ENCODE assay signal across 9 cellular contexts in genomic region chr19:3785464-3785937, GRCh38. TPM values are rescaled to one million over a fixed set of nuclear protein-coding genes. Genes with fewer than 3 reads are reported as not detected.
DNase-seq lines count a peak whose midpoint lies in the region; ATAC-seq, FAIRE-seq and TF ChIP-seq lines count a peak whose summit lies in the region.
"Had no signal": no experiment of that assay in that cellular context is flagged by ENCODE, and none has a peak within 500 bp of the region (broad histone marks: within the 10 kb centered on the region; RNA-seq: fewer than 3 reads in every experiment).

No MANE protein-coding gene starts in this region.

- intact Hi-C loops in CD14-positive monocyte (cut with micrococcal nuclease) = no loop called here
- intact Hi-C loops in dendritic cell treated with granulocyte-macrophage colony-stimulating factor and Interleukin-4, amounts not matched to agents 40 ng/mL and 50 ng/mL, for 4 days (cut with micrococcal nuclease) = no loop called here
- intact Hi-C loops in pancreas (cut with DNase I) = no loop called here

- FAIRE-seq in pancreas (lab: Jason Lieb, UNC) = no peak

- peaks cover 1 to 7% of the 10 kb centered on the region in 2 donors for H3K36me3 Mint-ChIP-seq in CD14-positive monocyte
- peaks cover 43% of the 10 kb centered on the region for H3K36me3 Mint-ChIP-seq in dendritic cell treated with granulocyte-macrophage colony-stimulating factor and Interleukin-4, amounts not matched to agents 40 ng/mL and 50 ng/mL, for 4 days (ENCODE audit: low read depth)

- peaks cover 9% of the 10 kb centered on the region for H3K4me1 Mint-ChIP-seq in CD14-positive monocyte
- peaks cover 13% of the 10 kb centered on the region for H3K4me1 Mint-ChIP-seq in dendritic cell treated with granulocyte-macrophage colony-stimulating factor and Interleukin-4, amounts not matched to agents 40 ng/mL and 50 ng/mL, for 4 days (ENCODE audit: low read depth)
- H3K4me1 Mint-ChIP-seq: neural crest cell had no signal

- peaks cover 19 to 32% (median 24%) of the 10 kb centered on the region in 7 donors for H3K9me3 Mint-ChIP-seq in CD14-positive monocyte
- peaks cover 22% of the 10 kb centered on the region for H3K9me3 Mint-ChIP-seq in dendritic cell treated with granulocyte-macrophage colony-stimulating factor and Interleukin-4, amounts not matched to agents 40 ng/mL and 50 ng/mL, for 4 days

- WGBS in pancreas, 2 donors = 0 to 1% methylated on average over 43 to 47 of the region's 47 CpGs

- H3K27me3 ChIP-seq in pancreas = no peaks in the 10 kb centered on the region

- ATAC-seq in pancreas = peak in 3 of 4 donors; percentile 17 to 52 (median 25)
- ATAC-seq in HG02588 (IDR thresholded peaks at IDR 0.05; ENCODE audit: unreplicated experiment) = no peak

- peak overlapping the region; percentile 34 to 78 for H3K4me3 Mint-ChIP-seq in CD14-positive monocyte
- H3K4me3 Mint-ChIP-seq in dendritic cell treated with granulocyte-macrophage colony-stimulating factor and Interleukin-4, amounts not matched to agents 40 ng/mL and 50 ng/mL, for 4 days = peak overlapping the region; percentile 82
- H3K4me3 Mint-ChIP-seq: neural crest cell had no signal

- H3K9me3 ChIP-seq in pancreas = peaks cover 0 to 4% (median 0%) of the 10 kb centered on the region in 4 donors

- H3K4me1 ChIP-seq in pancreas = no peaks in the 10 kb centered on the region

- peak overlapping the region in 2 of 4 donors; percentile 5 to 38 for H3K4me3 ChIP-seq in pancreas

- no peak overlapping the region for H3K27ac ChIP-seq in pancreas

- no peak overlapping the region for H3K27ac Mint-ChIP-seq in CD14-positive monocyte
- H3K27ac Mint-ChIP-seq in dendritic cell treated with granulocyte-macrophage colony-stimulating factor and Interleukin-4, amounts not matched to agents 40 ng/mL and 50 ng/mL, for 4 days = peak overlapping the region; percentile 73

- TF ChIP-seq CTCF in CD14-positive monocyte (IDR thresholded peaks at IDR 0.05) = no peak
- TF ChIP-seq CTCF in pancreas (IDR thresholded peaks at IDR 0.05) = no peak

- DNase-seq in CD14-positive monocyte (ENCODE audit: low spot score) = no peak
- DNase-seq in NCI-H69 (lab: John Stamatoyannopoulos, UW) = peak; percentile 66
- DNase-seq in pancreas = no peak
- no peak for DNase-seq in hippocampal formation (lab: John Stamatoyannopoulos, UW)
- DNase-seq in ecto neural progenitor cell (ENCODE audit: low spot score) = no peak
- DNase-seq in kidney glomerular epithelial cell (lab: John Stamatoyannopoulos, UW) = no peak

- H3K36me3 ChIP-seq in pancreas = no peaks in the 10 kb centered on the region

- H3K27me3 Mint-ChIP-seq in CD14-positive monocyte (ENCODE audit: low read depth in 3 of 3) = peaks cover 16 to 32% (median 17%) of the 10 kb centered on the region in 3 donors
- peaks cover 26% of the 10 kb centered on the region for H3K27me3 Mint-ChIP-seq in dendritic cell treated with granulocyte-macrophage colony-stimulating factor and Interleukin-4, amounts not matched to agents 40 ng/mL and 50 ng/mL, for 4 days

RNA-seq across cellular contexts. Expression of gene MATK, which starts 0.7 kb away (rescaled TPM):
- polyA plus RNA-seq in CD14-positive monocyte = under 1 TPM; 0.20 to 0.44 TPM
- 1 to 10 TPM in 2 of 6 donors, under 1 TPM in 2, not detected in 2; 0.69 to 3.9 (median 1.5) TPM for total RNA-seq in pancreas
- polyA plus RNA-seq in pancreas = 1 to 10 TPM; 1.6 to 1.8 TPM
- total RNA-seq: neural crest cell had no signal

RNA-seq across cellular contexts. Expression of gene RAX2, which starts 13.5 kb away (rescaled TPM):
- polyA plus RNA-seq in CD14-positive monocyte (not detected), pancreas (not detected)
- not detected for total RNA-seq in pancreas
- total RNA-seq: neural crest cell had no signal

RNA-seq across cellular contexts. Expression of gene MRPL54, which starts 23.0 kb away (rescaled TPM):
- polyA plus RNA-seq in CD14-positive monocyte (100 to 1,000 TPM; 115 to 133 TPM), pancreas (100 to 1,000 TPM in 1 of 2 donors, 10 to 100 TPM in 1; 95.8 to 104 TPM)
- total RNA-seq in pancreas = 10 to 100 TPM; 30.0 to 46.3 (median 36.5) TPM

RNA-seq across cellular contexts. Expression of gene APBA3, which starts 24.0 kb away (rescaled TPM):
- polyA plus RNA-seq in CD14-positive monocyte (10 to 100 TPM; 14.5 to 16.1 TPM), pancreas (10 to 100 TPM; 21.7 to 27.1 TPM)
- 10 to 100 TPM in 3 of 6 donors, 1 to 10 TPM in 3; 6.7 to 18.7 (median 9.7) TPM for total RNA-seq in pancreas
